1 cellular context compared by ENCODE assay signal in the genomic region with DNA sequence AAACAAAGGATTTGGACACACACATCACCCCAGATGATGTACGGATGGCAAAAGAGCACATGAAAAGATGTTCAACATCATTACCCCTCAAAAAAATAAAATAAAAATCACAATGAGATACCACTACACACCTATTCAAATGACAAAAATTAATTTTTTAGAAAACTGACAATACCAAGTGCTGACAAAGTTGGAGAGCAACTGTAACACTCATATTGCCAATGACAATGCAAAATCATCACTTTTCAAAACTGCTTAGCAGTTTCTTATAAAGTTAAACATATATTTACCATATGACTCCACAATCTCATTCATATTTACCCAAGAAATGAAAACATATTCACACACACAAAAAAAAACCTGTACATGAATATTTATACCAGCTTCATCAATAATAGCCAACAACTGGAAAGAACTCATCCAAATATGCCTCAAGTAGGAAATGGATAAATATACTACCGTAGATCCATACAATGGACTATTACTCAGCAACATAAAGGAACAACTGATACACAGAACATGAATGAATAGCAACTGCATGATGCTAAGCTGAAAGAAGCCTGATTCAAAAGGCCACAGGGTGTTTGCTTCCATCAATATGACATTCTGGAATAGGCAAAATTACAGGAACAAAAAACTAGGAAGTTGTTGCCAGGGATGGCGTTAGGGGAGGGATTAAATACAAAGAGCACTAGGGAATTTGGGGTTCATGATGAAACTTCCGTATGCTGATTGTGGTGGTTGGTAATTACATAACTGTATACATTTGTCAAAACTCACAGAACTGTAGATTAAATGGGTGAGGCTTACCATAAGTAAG.
TF ChIP-seq lines count a peak whose summit lies in the region.

No MANE protein-coding gene starts in this region.

TF ChIP-seq in H1, 55 proteins besides CTCF, POLR2A, EP300 and RAD21 (continued from another document):
- TF ChIP-seq, protein P1, sequence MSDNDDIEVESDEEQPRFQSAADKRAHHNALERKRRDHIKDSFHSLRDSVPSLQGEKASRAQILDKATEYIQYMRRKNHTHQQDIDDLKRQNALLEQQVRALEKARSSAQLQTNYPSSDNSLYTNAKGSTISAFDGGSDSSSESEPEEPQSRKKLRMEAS (IDR thresholded peaks at IDR 0.05), result no peak
- no peak for TF ChIP-seq NANOG (IDR thresholded peaks at IDR 0.05; ENCODE audit: insufficient read depth, low read depth, low read length, poor library complexity, severe bottlenecking)
